ENCODE assay signal across 8 cellular contexts in genomic region chr2:85797959-85798358, GRCh38. TPM values are rescaled to one million over a fixed set of nuclear protein-coding genes. Genes with fewer than 3 reads are reported as not detected.
A peak's percentile ranks its signal among the peaks of the same experiment; 100 is the strongest.
DNase-seq lines count a peak whose midpoint lies in the region; ATAC-seq and TF ChIP-seq lines count a peak whose summit lies in the region.

No MANE protein-coding gene starts in this region.

- DNase-seq in BJ (ENCODE audit: low read depth) (no peak), MG63 (peak; percentile 28), chondrocyte (ENCODE audit: low spot score) (no peak), right lobe of liver (peak in 1 of 3 donors; percentile 56), amniotic stem cell (lab: John Stamatoyannopoulos, UW) (no peak)
- DNase-seq in activated naive CD8-positive, alpha-beta T cell treated with anti-CD3 and anti-CD28 coated beads for 36 hours = no peak

- POLR2A ChIA-PET in BJ (lab: Charles Lee) = no interaction called here

- H3K4me3 ChIP-seq in BJ (ENCODE audit: low read depth, low read length) (no peak overlapping the region), MG63 (no peak overlapping the region), right lobe of liver (no peak overlapping the region)

- H3K4me1 ChIP-seq in right lobe of liver = peaks cover 0 to 65% (median 30%) of the 10 kb centered on the region in 4 donors

- intact Hi-C loops in right lobe of liver (cut with DNase I) = loop anchor here in 1 of 2 donors (2.0 kb wide), 1 partner anchor 25 kb away; no protein-coding TSS in a partner anchor

- H3K4me3 Mint-ChIP-seq in chondrocyte (ENCODE audit: unreplicated experiment) = no peak overlapping the region
- no peak overlapping the region for H3K4me3 Mint-ChIP-seq in activated naive CD8-positive, alpha-beta T cell treated with anti-CD3 and anti-CD28 coated beads for 36 hours

- peaks cover 8% of the 10 kb centered on the region for H3K9me3 Mint-ChIP-seq in chondrocyte (ENCODE audit: low read depth)
- no peaks in the 10 kb centered on the region for H3K9me3 Mint-ChIP-seq in activated naive CD8-positive, alpha-beta T cell treated with anti-CD3 and anti-CD28 coated beads for 36 hours

- CTCF ChIA-PET in BJ (lab: Yijun Ruan, JAX) = interaction anchor here (0.6 to 4.6 kb wide), 18 partner anchors 15 to 124 kb away, joined by 3 to 40 read pairs (median 4); partner anchors contain the start of gene ATOH8

- no peak for TF ChIP-seq POLR2A in right lobe of liver (IDR thresholded peaks at IDR 0.05)

- ATAC-seq in right lobe of liver = peak in 3 of 4 donors; percentile 18 to 31 (median 25)
- ATAC-seq in GM21619 (IDR thresholded peaks at IDR 0.05; ENCODE audit: unreplicated experiment) = no peak
- ATAC-seq in HG03520 (IDR thresholded peaks at IDR 0.05; ENCODE audit: unreplicated experiment) = no peak

- TF ChIP-seq CTCF in BJ (IDR thresholded peaks at IDR 0.05; ENCODE audit: insufficient read depth, low read depth, low read length) = peak; percentile 62
- TF ChIP-seq CTCF in chondrocyte (IDR thresholded peaks at IDR 0.05) = peak; percentile 77
- peak; percentile 56 to 63 (median 58) for TF ChIP-seq CTCF in right lobe of liver (IDR thresholded peaks at IDR 0.05)

- peak overlapping the region in 2 of 3 donors; percentile 7 to 81 for H3K27ac ChIP-seq in right lobe of liver

- H3K9me3 ChIP-seq in MG63 (peaks cover 6% of the 10 kb centered on the region; the same call in 1 of the 2 replicates), right lobe of liver (no peaks in the 10 kb centered on the region)

- peaks cover 7% of the 10 kb centered on the region for H3K36me3 Mint-ChIP-seq in chondrocyte (ENCODE audit: low read depth)
- H3K36me3 Mint-ChIP-seq in activated naive CD8-positive, alpha-beta T cell treated with anti-CD3 and anti-CD28 coated beads for 36 hours = no peaks in the 10 kb centered on the region

- H3K27me3 Mint-ChIP-seq in chondrocyte (ENCODE audit: low read depth) = peaks cover 10% of the 10 kb centered on the region
- H3K27me3 Mint-ChIP-seq in activated naive CD8-positive, alpha-beta T cell treated with anti-CD3 and anti-CD28 coated beads for 36 hours = peaks cover 4% of the 10 kb centered on the region

- no peaks in the 10 kb centered on the region for H3K36me3 ChIP-seq in BJ (ENCODE audit: control insufficient read depth, insufficient read depth, low read length)
- H3K36me3 ChIP-seq in MG63 = peaks cover 12% of the 10 kb centered on the region
- H3K36me3 ChIP-seq in right lobe of liver = no peaks in the 10 kb centered on the region

- peaks cover 48% of the 10 kb centered on the region for H3K4me1 Mint-ChIP-seq in chondrocyte (ENCODE audit: low read depth)
- H3K4me1 Mint-ChIP-seq in activated naive CD8-positive, alpha-beta T cell treated with anti-CD3 and anti-CD28 coated beads for 36 hours = no peaks in the 10 kb centered on the region

- no peak overlapping the region for H3K27ac Mint-ChIP-seq in chondrocyte (ENCODE audit: unreplicated experiment)
- no peak overlapping the region for H3K27ac Mint-ChIP-seq in activated naive CD8-positive, alpha-beta T cell treated with anti-CD3 and anti-CD28 coated beads for 36 hours

- H3K27me3 ChIP-seq in BJ (ENCODE audit: control insufficient read depth, insufficient read depth, low read length) = no peaks in the 10 kb centered on the region
- H3K27me3 ChIP-seq in MG63 = no peaks in the 10 kb centered on the region
- H3K27me3 ChIP-seq in right lobe of liver = no peaks in the 10 kb centered on the region

- WGBS in right lobe of liver (ENCODE audit: insufficient coverage, low coverage, low lambda C conversion rate, missing lambda C conversion rate) = 36% methylated on average over 4 of the region's 4 CpGs

RNA-seq across cellular contexts. Expression of gene ATOH8, which starts 44.2 kb away (rescaled TPM):
- 12.5 and 19.5 TPM in 2 replicates for polyA plus RNA-seq in BJ (2011; rRNA removed)
- 18.8 and 22.2 TPM in 2 replicates for polyA minus RNA-seq in BJ (2011; rRNA and poly(A)+ RNA removed)
- total RNA-seq in MG63 (2014; rRNA removed; shearing (Covaris generic); ENCODE audit: low replicate concordance) = 43.5 and 59.1 TPM in 2 replicates
- total RNA-seq in chondrocyte (2.2 to 10.3 TPM (median 2.7 TPM) in 3 replicates), right lobe of liver (10 to 100 TPM in 4 of 6 experiments, 1 to 10 TPM in 2; 5.3 to 78.0 (median 46.2) TPM)
- not detected for total RNA-seq in activated naive CD8-positive, alpha-beta T cell treated with anti-CD3 and anti-CD28 coated beads for 36 hours

Comparison
In these comparisons a context has a peak if more than half of its experiments do, and no peak if none do; other contexts are left out.
1. ATAC-seq: peak in right lobe of liver (3 of 4); none in GM21619 (single experiment) and HG03520 (single experiment).
2. Peak in every context shown above with its lines, with median percentiles within 50 percentile points of each other: CTCF ChIP-seq.